Comparison of ENCODE assay signal across 16 cellular contexts in the genomic region with DNA sequence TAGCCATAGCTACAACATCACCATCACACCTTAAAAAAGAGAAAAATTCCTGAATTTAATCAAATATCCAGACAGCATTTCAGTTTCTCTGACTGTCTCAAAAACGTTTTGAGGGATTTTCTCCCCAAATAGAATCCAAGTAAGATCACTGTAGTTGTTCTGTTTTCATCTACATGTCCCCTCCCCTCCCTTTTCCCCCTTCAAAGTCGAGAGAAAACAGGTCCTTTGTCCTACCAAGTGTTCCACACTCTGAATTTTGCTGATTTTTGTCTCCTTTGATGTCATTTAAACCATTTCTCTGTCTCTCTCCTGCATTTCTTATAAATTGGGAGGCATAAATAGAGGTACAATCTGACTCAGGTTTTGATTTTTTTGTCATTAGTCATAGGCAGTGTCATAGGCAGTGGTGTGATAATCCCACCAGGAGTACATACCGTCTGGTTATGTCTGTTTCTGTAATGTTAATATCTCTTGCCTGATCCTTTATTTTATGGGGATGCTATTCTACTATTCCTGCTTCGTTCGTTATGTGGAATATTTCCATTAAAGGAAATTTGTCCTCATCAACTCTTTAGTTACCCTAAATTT.
A peak's percentile ranks its signal among the peaks of the same experiment; 100 is the strongest.
DNase-seq lines count a peak whose midpoint lies in the region; ATAC-seq and TF ChIP-seq lines count a peak whose summit lies in the region.
"Had no signal": no experiment of that assay in that cellular context is flagged by ENCODE, and none has a peak within 500 bp of the region (broad histone marks: within the 10 kb centered on the region; RNA-seq: fewer than 3 reads in every experiment).

No MANE protein-coding gene starts in this region.

- peak; percentile 31 for DNase-seq in GM03348 (ENCODE audit: low spot score)
- no peak for DNase-seq in MM.1S
- peak in 1 of 61 donors; percentile 35 for DNase-seq in caudate nucleus (lab: John Stamatoyannopoulos, UW)
- no peak for DNase-seq in omental fat pad (ENCODE audit: low spot score)
- no peak for DNase-seq in NCI-H187 treated with DMSO at 0.1 percent for 48 hours (lab: John Stamatoyannopoulos, UW)
- DNase-seq in CD14-positive monocyte (ENCODE audit: low spot score): no peak
- DNase-seq in hepatocyte (ENCODE audit: low spot score): no peak
- DNase-seq: activated CD4-positive, alpha-beta T cell treated with anti-CD3 and anti-CD28 coated beads for 48 hours; activated gamma-delta T cell; COR-L47; heart right ventricle; NCI-H1694 treated with DMSO at 0.1 percent for 48 hours; stomach had no signal

- no peaks in the 10 kb centered on the region for H3K36me3 Mint-ChIP-seq in CD14-positive monocyte
- H3K36me3 Mint-ChIP-seq: memory B cell had no signal

- intact Hi-C loops in CD14-positive monocyte (cut with micrococcal nuclease): no loop called here

- H3K27me3 Mint-ChIP-seq in CD14-positive monocyte (ENCODE audit: low read depth in 3 of 3): peaks cover 0 to 2% (median 1%) of the 10 kb centered on the region in 3 donors
- H3K27me3 Mint-ChIP-seq: memory B cell had no signal

- peaks cover 10% of the 10 kb centered on the region for H3K4me1 Mint-ChIP-seq in CD14-positive monocyte

- no peak for TF ChIP-seq POLR2A in GM18505 (IDR thresholded peaks at IDR 0.05; ENCODE audit: borderline replicate concordance, extremely low read depth, insufficient read depth, insufficient read length)

- H3K9me3 ChIP-seq in MM.1S (replicated peaks; ENCODE audit: insufficient read depth, low read length) (no peaks in the 10 kb centered on the region), hepatocyte (ENCODE audit: low read depth) (no peaks in the 10 kb centered on the region)
- H3K9me3 ChIP-seq: stomach had no signal

- peak overlapping the region; percentile 62; the same call in 1 of the 2 replicates for H3K4me2 ChIP-seq in MM.1S (ENCODE audit: low read depth, low read length)
- H3K4me2 ChIP-seq in hepatocyte: no peak overlapping the region

- H2AFZ ChIP-seq in MM.1S (ENCODE audit: low read length): peak overlapping the region; percentile 24; the same call in 1 of the 2 replicates
- no peak overlapping the region for H2AFZ ChIP-seq in hepatocyte
- H2AFZ ChIP-seq: parathyroid adenoma had no signal

- 42% methylated on average over 5 of the region's 5 CpGs for WGBS in hepatocyte (ENCODE audit: low lambda C conversion rate, missing lambda C conversion rate)

- H3K27ac Mint-ChIP-seq in CD14-positive monocyte: no peak overlapping the region

- H4K20me1 ChIP-seq in MM.1S (ENCODE audit: insufficient read depth, low read length) (no peaks in the 10 kb centered on the region), hepatocyte (ENCODE audit: insufficient read depth, poor library complexity, severe bottlenecking) (no peaks in the 10 kb centered on the region)

- peak overlapping the region; percentile 91; the same call in 1 of the 2 replicates for H3K27ac ChIP-seq in MM.1S (ENCODE audit: low read length)
- peak overlapping the region; percentile 99 for H3K27ac ChIP-seq in caudate nucleus (ENCODE audit: low read depth, low read length)
- no peak overlapping the region for H3K27ac ChIP-seq in hepatocyte
- H3K27ac ChIP-seq: heart right ventricle, parathyroid adenoma, stomach had no signal

- no peak overlapping the region for H3K4me3 Mint-ChIP-seq in CD14-positive monocyte
- H3K4me3 Mint-ChIP-seq: memory B cell had no signal

- H3K36me3 ChIP-seq in MM.1S (replicated peaks; ENCODE audit: insufficient read depth, low read length) (no peaks in the 10 kb centered on the region), hepatocyte (replicated peaks; ENCODE audit: insufficient read depth, low read depth) (no peaks in the 10 kb centered on the region)
- H3K36me3 ChIP-seq: heart right ventricle, stomach had no signal

- peak overlapping the region; percentile 58; the same call in 1 of the 2 replicates for H3K9ac ChIP-seq in MM.1S (ENCODE audit: low read length)
- H3K9ac ChIP-seq: parathyroid adenoma had no signal

- H3K9me2 ChIP-seq in MM.1S (replicated peaks; ENCODE audit: insufficient read depth, low read length) (no peaks in the 10 kb centered on the region), hepatocyte (replicated peaks; ENCODE audit: insufficient read depth) (no peaks in the 10 kb centered on the region)

- H3F3A ChIP-seq in MM.1S (ENCODE audit: insufficient read depth, low read length): peaks cover 70% of the 10 kb centered on the region

- H3K79me2 ChIP-seq in MM.1S (ENCODE audit: low read length): no peaks in the 10 kb centered on the region
- no peaks in the 10 kb centered on the region for H3K79me2 ChIP-seq in hepatocyte
- H3K79me2 ChIP-seq: parathyroid adenoma had no signal

- peaks cover 77% of the 10 kb centered on the region for H3K4me1 ChIP-seq in MM.1S (ENCODE audit: low read length)
- H3K4me1 ChIP-seq in hepatocyte (ENCODE audit: insufficient read depth): no peaks in the 10 kb centered on the region

- peaks cover 0 to 7% (median 3%) of the 10 kb centered on the region in 7 donors for H3K9me3 Mint-ChIP-seq in CD14-positive monocyte

- no peaks in the 10 kb centered on the region for H3K27me3 ChIP-seq in MM.1S (replicated peaks; ENCODE audit: insufficient read depth, low read length)
- H3K27me3 ChIP-seq in hepatocyte: no peaks in the 10 kb centered on the region
- H3K27me3 ChIP-seq: heart right ventricle, stomach had no signal

- H3K4me3 ChIP-seq in MM.1S (ENCODE audit: low read length): no peak overlapping the region
- no peak overlapping the region for H3K4me3 ChIP-seq in hepatocyte
- H3K4me3 ChIP-seq: heart right ventricle, stomach had no signal

- TF ChIP-seq CTCF in MM.1S (IDR thresholded peaks at IDR 0.05; ENCODE audit: low read length): no peak
- TF ChIP-seq CTCF in omental fat pad (IDR thresholded peaks at IDR 0.05): no peak
- TF ChIP-seq CTCF in CD14-positive monocyte (IDR thresholded peaks at IDR 0.05): no peak
- no peak for TF ChIP-seq CTCF in hepatocyte (IDR thresholded peaks at IDR 0.05; ENCODE audit: poor library complexity)

- ATAC-seq in omental fat pad (ENCODE audit: low FRiP score) (peak; percentile 73), GM18505 (IDR thresholded peaks at IDR 0.05; ENCODE audit: unreplicated experiment) (no peak)
- ATAC-seq: heart right ventricle had no signal
